Comparison of ENCODE assay signal across 20 cellular contexts in the genomic region with DNA sequence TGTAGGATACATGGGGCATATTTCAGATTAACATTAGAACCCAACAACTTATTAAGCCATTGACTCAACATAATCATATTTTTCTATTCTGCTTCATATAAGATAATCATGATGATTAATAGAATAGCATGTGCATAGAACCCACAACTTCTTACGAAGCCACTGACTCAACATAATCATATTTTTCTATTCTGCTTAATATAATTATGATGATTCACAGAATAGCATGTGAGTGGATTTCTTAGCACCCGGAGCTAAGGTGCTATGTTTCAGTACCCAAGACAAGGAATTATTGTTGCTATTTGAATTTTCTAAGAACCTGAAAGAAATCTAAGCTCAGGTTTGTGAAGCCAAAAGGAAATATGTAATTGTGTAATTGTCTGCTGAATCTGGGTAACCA.
"Had no signal": no experiment of that assay in that cellular context is flagged by ENCODE, and none has a peak within 500 bp of the region (broad histone marks: within the 10 kb centered on the region; RNA-seq: fewer than 3 reads in every experiment).

No MANE protein-coding gene starts in this region.

- H3K36me3 Mint-ChIP-seq: naive thymus-derived CD4-positive, alpha-beta T cell had no signal

- H3K4me3 Mint-ChIP-seq: dendritic cell treated with granulocyte-macrophage colony-stimulating factor and Interleukin-4, amounts not matched to agents 40 ng/mL and 50 ng/mL, for 4 days; effector memory CD8-positive, alpha-beta T cell; naive thymus-derived CD4-positive, alpha-beta T cell; nephron progenitor cell had no signal

- H3K27me3 ChIP-seq: esophagus squamous epithelium, right atrium auricular region, sigmoid colon, stomach had no signal

- H3K4me1 ChIP-seq: esophagus squamous epithelium, right atrium auricular region, sigmoid colon, stomach had no signal

- ATAC-seq: effector memory CD8-positive, alpha-beta T cell; naive thymus-derived CD4-positive, alpha-beta T cell had no signal

- DNase-seq: effector memory CD8-positive, alpha-beta T cell; esophagus squamous epithelium; foreskin melanocyte; head of caudate nucleus; hippocampal formation; kidney glomerular epithelial cell; naive thymus-derived CD4-positive, alpha-beta T cell; nephron progenitor cell; posterior cingulate gyrus; sigmoid colon; small intestine; stimulated activated CD4-positive, alpha-beta T cell treated with anti-CD3 and anti-CD28 coated beads, Interleukin-12 subunit alpha, Interleukin-12 subunit beta, amount 100 ng/mL, for 4 hours; stimulated activated naive CD4-positive, alpha-beta T cell; stomach; substantia nigra; trophoblast cell had no signal

- H3K9me3 Mint-ChIP-seq: dendritic cell treated with granulocyte-macrophage colony-stimulating factor and Interleukin-4, amounts not matched to agents 40 ng/mL and 50 ng/mL, for 4 days; nephron progenitor cell had no signal

- H3K36me3 ChIP-seq: esophagus squamous epithelium, right atrium auricular region, sigmoid colon, stomach, thoracic aorta had no signal

- H3K27ac Mint-ChIP-seq: dendritic cell treated with granulocyte-macrophage colony-stimulating factor and Interleukin-4, amounts not matched to agents 40 ng/mL and 50 ng/mL, for 4 days; effector memory CD8-positive, alpha-beta T cell; naive thymus-derived CD4-positive, alpha-beta T cell; nephron progenitor cell had no signal

- H3K4me3 ChIP-seq: esophagus squamous epithelium, right atrium auricular region, sigmoid colon, stomach, thoracic aorta had no signal

- H3K4me1 Mint-ChIP-seq: naive thymus-derived CD4-positive, alpha-beta T cell; nephron progenitor cell had no signal

- H3K9me3 ChIP-seq: esophagus squamous epithelium, right atrium auricular region, sigmoid colon, stomach, thoracic aorta had no signal

- H3K27ac ChIP-seq: esophagus squamous epithelium, right atrium auricular region, sigmoid colon, stomach, thoracic aorta had no signal

- H3K27me3 Mint-ChIP-seq: dendritic cell treated with granulocyte-macrophage colony-stimulating factor and Interleukin-4, amounts not matched to agents 40 ng/mL and 50 ng/mL, for 4 days; effector memory CD8-positive, alpha-beta T cell; naive thymus-derived CD4-positive, alpha-beta T cell had no signal

- FAIRE-seq: islet of Langerhans, small intestine had no signal
